Comparison of ENCODE assay signal across 12 cellular contexts in the genomic region with DNA sequence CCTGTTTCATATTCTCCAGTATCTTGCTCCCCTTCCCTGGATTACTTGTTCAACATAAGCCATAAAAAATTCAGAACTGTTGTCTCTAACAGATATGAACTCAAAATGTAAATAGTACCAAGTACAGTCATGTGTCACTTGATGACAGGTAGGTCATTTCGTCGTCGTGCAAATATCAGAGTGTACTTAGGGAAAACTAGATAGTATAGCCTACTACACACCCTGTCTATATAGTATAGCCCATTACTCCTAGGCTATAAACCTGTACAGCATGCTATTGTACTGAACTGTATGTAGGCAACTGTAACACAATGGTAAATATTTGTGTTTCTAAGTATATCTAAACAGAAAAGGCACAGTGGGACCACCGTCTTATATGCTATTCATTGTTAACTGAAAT.
"Had no signal": no experiment of that assay in that cellular context is flagged by ENCODE, and none has a peak within 500 bp of the region (broad histone marks: within the 10 kb centered on the region; RNA-seq: fewer than 3 reads in every experiment).

No MANE protein-coding gene starts in this region.

- H3K27ac Mint-ChIP-seq: activated B cell treated with CpG ODN at 0.5 μM for 24 hours; activated naive CD4-positive, alpha-beta T cell treated with anti-CD3 and anti-CD28 coated beads, Interleukin-2, amount 10 ng/mL, durations not matched to agents 7 days and 5 days; activated T-helper 2 cell treated with anti-CD3 and anti-CD28 coated beads, Interferon-gamma antibody, Interleukin-2, Interleukin-4, amounts not matched to agents 10 μg/mL and 5 μg/mL and 100 μg/mL, durations not matched to agents 14 hours and 24 hours and 36 hours; neural progenitor cell had no signal

- H3K9me3 Mint-ChIP-seq: activated B cell treated with CpG ODN at 0.5 μM for 24 hours; activated T-helper 2 cell treated with anti-CD3 and anti-CD28 coated beads, Interferon-gamma antibody, Interleukin-2, Interleukin-4, amounts not matched to agents 10 μg/mL and 5 μg/mL and 100 μg/mL, durations not matched to agents 14 hours and 24 hours and 36 hours; neural progenitor cell had no signal

- H3K27me3 Mint-ChIP-seq: activated B cell treated with CpG ODN at 0.5 μM for 24 hours; activated naive CD4-positive, alpha-beta T cell treated with anti-CD3 and anti-CD28 coated beads, Interleukin-2, amount 10 ng/mL, durations not matched to agents 7 days and 5 days had no signal

- ATAC-seq: heart right ventricle had no signal

- H3K36me3 Mint-ChIP-seq: activated naive CD4-positive, alpha-beta T cell treated with anti-CD3 and anti-CD28 coated beads, Interleukin-2, amount 10 ng/mL, durations not matched to agents 7 days and 5 days had no signal

- H3K27me3 ChIP-seq: heart right ventricle, neural progenitor cell, ovary, thyroid gland, uterus had no signal

- H3K4me3 ChIP-seq: heart right ventricle, neural progenitor cell, ovary, thyroid gland, uterus had no signal

- DNase-seq: activated B cell treated with CpG ODN at 0.5 μM for 24 hours; activated naive CD4-positive, alpha-beta T cell treated with anti-CD3 and anti-CD28 coated beads, Interleukin-2, amount 10 ng/mL, durations not matched to agents 7 days and 5 days; cortex of kidney; effector memory CD4-positive, alpha-beta T cell; heart right ventricle; ovary; stimulated activated CD4-positive, alpha-beta T cell treated with anti-CD3 and anti-CD28 coated beads, Interleukin-15, amount 100 ng/mL, for 24 hours; stimulated activated CD4-positive, alpha-beta T cell treated with anti-CD3 and anti-CD28 coated beads, Interleukin-4, amount 100 ng/mL, for 4 hours; thyroid gland; uterus had no signal

- H3K9me3 ChIP-seq: heart right ventricle, ovary, thyroid gland, uterus had no signal

- H3K4me1 ChIP-seq: heart right ventricle, neural progenitor cell, thyroid gland, uterus had no signal

- H3K4me1 Mint-ChIP-seq: activated B cell treated with CpG ODN at 0.5 μM for 24 hours; activated naive CD4-positive, alpha-beta T cell treated with anti-CD3 and anti-CD28 coated beads, Interleukin-2, amount 10 ng/mL, durations not matched to agents 7 days and 5 days; neural progenitor cell had no signal

- H3K4me3 Mint-ChIP-seq: activated B cell treated with CpG ODN at 0.5 μM for 24 hours; activated naive CD4-positive, alpha-beta T cell treated with anti-CD3 and anti-CD28 coated beads, Interleukin-2, amount 10 ng/mL, durations not matched to agents 7 days and 5 days; neural progenitor cell had no signal

- H3K36me3 ChIP-seq: heart right ventricle, neural progenitor cell, ovary, thyroid gland, uterus had no signal
